Comparison of ENCODE assay signal across 8 cellular contexts in genomic region chr17:68087131-68087623, GRCh38. TPM values are rescaled to one million over a fixed set of nuclear protein-coding genes. Genes with fewer than 3 reads are reported as not detected.
DNase-seq lines count a peak whose midpoint lies in the region; ATAC-seq and TF ChIP-seq lines count a peak whose summit lies in the region.
"Not testable (repeated sequence)": the region's sequence is repeated elsewhere in the genome, so short reads cannot be mapped to it uniquely, and the experiment has no call there.

No MANE protein-coding gene starts in this region.

- H3K27ac ChIP-seq in stomach, result peak overlapping the region in 1 of 5 donors; percentile 81

- not testable (repeated sequence) for H3K36me3 Mint-ChIP-seq in activated CD4-positive, alpha-beta T cell treated with anti-CD3 and anti-CD28 coated beads, Interleukin-2, amount 10 ng/mL, durations not matched to agents 24 days and 14 days (ENCODE audit: low read depth); memory B cell

- ATAC-seq in GM18505 (IDR thresholded peaks at IDR 0.05; ENCODE audit: unreplicated experiment) (peak; percentile 61), GM21515 (IDR thresholded peaks at IDR 0.05; ENCODE audit: unreplicated experiment) (peak; percentile 54), HG03175 (IDR thresholded peaks at IDR 0.05; ENCODE audit: unreplicated experiment) (peak; percentile 55), memory B cell (ENCODE audit: low read depth) (peak; percentile 28)

- H3K9me3 Mint-ChIP-seq in activated CD4-positive, alpha-beta T cell treated with anti-CD3 and anti-CD28 coated beads, Interleukin-2, amount 10 ng/mL, durations not matched to agents 24 days and 14 days; memory B cell: not testable (repeated sequence)

- not testable (repeated sequence) for H3K27me3 ChIP-seq in stomach

- peak overlapping the region; percentile 39 for H3K27ac Mint-ChIP-seq in activated CD4-positive, alpha-beta T cell treated with anti-CD3 and anti-CD28 coated beads, Interleukin-2, amount 10 ng/mL, durations not matched to agents 24 days and 14 days
- peak overlapping the region; percentile 87 for H3K27ac Mint-ChIP-seq in memory B cell

- intact Hi-C loops in activated CD4-positive, alpha-beta T cell treated with anti-CD3 and anti-CD28 coated beads, Interleukin-2, amount 10 ng/mL, durations not matched to agents 24 days and 14 days (cut with micrococcal nuclease); stomach (cut with DNase I; ENCODE audit: low total_unique reads): not testable (repeated sequence)

- H3K9me3 ChIP-seq in stomach, result not testable (repeated sequence)

- peak overlapping the region; percentile 21 for H3K4me3 ChIP-seq in NB4 (ENCODE audit: low read depth, low read length)
- H3K4me3 ChIP-seq in stomach, result not testable (repeated sequence)

- peak overlapping the region; percentile 68 for H3K4me3 Mint-ChIP-seq in activated CD4-positive, alpha-beta T cell treated with anti-CD3 and anti-CD28 coated beads, Interleukin-2, amount 10 ng/mL, durations not matched to agents 24 days and 14 days
- peak overlapping the region; percentile 57 for H3K4me3 Mint-ChIP-seq in memory B cell

- peaks cover 13 to 33% (median 21%) of the 10 kb centered on the region in 4 donors for H3K4me1 ChIP-seq in stomach

- DNase-seq in NB4 (ENCODE audit: low read depth) (peak; percentile 88), stomach (peak; percentile 25)
- DNase-seq in activated CD4-positive, alpha-beta T cell treated with anti-CD3 and anti-CD28 coated beads, Interleukin-2, amount 10 ng/mL, durations not matched to agents 24 days and 14 days, result peak; percentile 79
- DNase-seq in activated naive CD4-positive, alpha-beta T cell treated with Interleukin-2 at 50 U/mL for 16 hours, result peak; percentile 24
- not testable (repeated sequence) for DNase-seq in memory B cell (ENCODE audit: low spot score in 2 of 2)

- not testable (repeated sequence) for TF ChIP-seq POLR2A in GM18505 (IDR thresholded peaks at IDR 0.05; ENCODE audit: borderline replicate concordance, extremely low read depth, insufficient read depth, insufficient read length); NB4 (IDR thresholded peaks at IDR 0.05; ENCODE audit: extremely low read depth, insufficient read length); stomach (IDR thresholded peaks at IDR 0.05)

- WGBS in stomach, 5 donors, result 70 to 85% (median 75%) methylated on average over 6 to 11 of the region's 11 CpGs

- H3K27me3 Mint-ChIP-seq in activated CD4-positive, alpha-beta T cell treated with anti-CD3 and anti-CD28 coated beads, Interleukin-2, amount 10 ng/mL, durations not matched to agents 24 days and 14 days; memory B cell: not testable (repeated sequence)

- H3K36me3 ChIP-seq in stomach, result not testable (repeated sequence)

- TF ChIP-seq CTCF in NB4 (IDR thresholded peaks at IDR 0.05; ENCODE audit: low read depth, low read length); stomach (IDR thresholded peaks at IDR 0.05): not testable (repeated sequence)

- H3K4me1 Mint-ChIP-seq in activated CD4-positive, alpha-beta T cell treated with anti-CD3 and anti-CD28 coated beads, Interleukin-2, amount 10 ng/mL, durations not matched to agents 24 days and 14 days, result peaks cover 26% of the 10 kb centered on the region
- H3K4me1 Mint-ChIP-seq in memory B cell, result peaks cover 26% of the 10 kb centered on the region

- TF ChIP-seq EP300 in stomach (IDR thresholded peaks at IDR 0.05), result not testable (repeated sequence)

RNA-seq across cellular contexts. Expression of gene KPNA2, which starts 51.6 kb away (rescaled TPM):
- 210 and 240 TPM in 2 replicates for total RNA-seq in activated CD4-positive, alpha-beta T cell treated with anti-CD3 and anti-CD28 coated beads, Interleukin-2, amount 10 ng/mL, durations not matched to agents 24 days and 14 days
- 10 to 100 TPM in 2 of 5 donors, 1 to 10 TPM in 2, under 1 TPM in 1; 0.58 to 26.3 (median 5.4) TPM for total RNA-seq in stomach
- polyA plus RNA-seq in stomach, result 10 to 100 TPM; 12.1 to 23.7 (median 21.0) TPM
